ENCODE assay signal across 23 cellular contexts in the genomic region with DNA sequence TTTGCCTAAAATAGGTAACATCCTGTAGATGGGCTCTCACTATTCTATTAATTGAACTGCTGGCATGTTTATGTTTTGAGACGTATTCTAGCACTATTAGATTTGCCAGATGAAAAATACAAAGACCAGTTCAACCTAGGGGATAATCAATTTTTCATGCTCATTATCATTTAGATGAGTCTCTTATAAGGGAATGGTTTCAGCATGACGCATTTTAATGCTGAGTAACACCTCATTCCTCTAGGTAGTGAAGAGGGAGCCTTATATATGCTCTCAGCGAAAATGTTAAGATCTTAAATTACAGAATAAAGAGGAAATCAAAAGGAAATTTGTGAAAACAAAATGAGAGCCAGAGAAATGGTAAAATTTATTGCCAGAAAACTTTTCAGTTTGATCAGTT.
"Had no signal": no experiment of that assay in that cellular context is flagged by ENCODE, and none has a peak within 500 bp of the region (broad histone marks: within the 10 kb centered on the region; RNA-seq: fewer than 3 reads in every experiment).

No MANE protein-coding gene starts in this region.

- H3K4me1 Mint-ChIP-seq: activated CD4-positive, alpha-beta T cell treated with anti-CD3 and anti-CD28 coated beads, Interleukin-2, amount 10 ng/mL, durations not matched to agents 7 days and 5 days; activated naive CD4-positive, alpha-beta T cell treated with anti-CD3 and anti-CD28 coated beads, Interleukin-2, amount 10 ng/mL, durations not matched to agents 7 days and 5 days; stimulated activated naive CD8-positive, alpha-beta T cell treated with anti-CD3 and anti-CD28 coated beads, Interleukin-15, amount 100 ng/mL, for 72 hours had no signal

- H3K27me3 Mint-ChIP-seq: stimulated activated naive CD8-positive, alpha-beta T cell treated with anti-CD3 and anti-CD28 coated beads, Interleukin-15, amount 100 ng/mL, for 72 hours had no signal

- H3K9me3 ChIP-seq: lower lobe of right lung, prostate gland, right lobe of liver, suprapubic skin, vagina had no signal

- H3K27me3 ChIP-seq: cardiac muscle cell, right lobe of liver, suprapubic skin, vagina had no signal

- H3K36me3 ChIP-seq: cardiac muscle cell, lower lobe of right lung, prostate gland, right lobe of liver, suprapubic skin, vagina had no signal

- H3K27ac ChIP-seq: cardiac muscle cell, lower lobe of right lung, prostate gland, right lobe of liver, suprapubic skin, vagina had no signal

- H3K4me3 Mint-ChIP-seq: activated CD4-positive, alpha-beta T cell treated with anti-CD3 and anti-CD28 coated beads, Interleukin-2, amount 10 ng/mL, durations not matched to agents 7 days and 5 days; activated naive CD4-positive, alpha-beta T cell treated with anti-CD3 and anti-CD28 coated beads, Interleukin-2, amount 10 ng/mL, durations not matched to agents 7 days and 5 days; stimulated activated naive CD8-positive, alpha-beta T cell treated with anti-CD3 and anti-CD28 coated beads, Interleukin-15, amount 100 ng/mL, for 72 hours; T-helper 1 cell treated with Interleukin-12 subunit alpha and Interleukin-12 subunit beta and Interleukin-4 antibody, amounts not matched to agents 30 μg/mL and 1 μg/mL, for 36 hours had no signal

- H3K27ac Mint-ChIP-seq: activated CD4-positive, alpha-beta T cell treated with anti-CD3 and anti-CD28 coated beads, Interleukin-2, amount 10 ng/mL, durations not matched to agents 7 days and 5 days; activated naive CD4-positive, alpha-beta T cell treated with anti-CD3 and anti-CD28 coated beads, Interleukin-2, amount 10 ng/mL, durations not matched to agents 7 days and 5 days; stimulated activated naive CD8-positive, alpha-beta T cell treated with anti-CD3 and anti-CD28 coated beads, Interleukin-15, amount 100 ng/mL, for 72 hours; T-helper 1 cell treated with Interleukin-12 subunit alpha and Interleukin-12 subunit beta and Interleukin-4 antibody, amounts not matched to agents 30 μg/mL and 1 μg/mL, for 36 hours had no signal

- DNase-seq: activated CD4-positive, alpha-beta T cell treated with anti-CD3 and anti-CD28 coated beads, Interleukin-2, amount 10 ng/mL, durations not matched to agents 7 days and 5 days; activated CD8-positive, alpha-beta memory T cell treated with anti-CD3 and anti-CD28 coated beads, Interleukin-2, amount 50 U/mL, for 4 hours; activated effector memory CD4-positive, alpha-beta T cell treated with Interleukin-2 at 50 U/mL for 16 hours; activated naive CD4-positive, alpha-beta T cell treated with anti-CD3 and anti-CD28 coated beads, Interleukin-2, amount 10 ng/mL, durations not matched to agents 7 days and 5 days; activated T-cell treated with anti-CD3 and anti-CD28 coated beads, Interleukin-2, amount 50 U/mL, for 48 hours; aorta; dermis blood vessel endothelial cell; foreskin melanocyte; hypothalamus; islet precursor cell; lower lobe of right lung; midbrain; right lobe of liver; small intestine; stimulated activated CD4-positive, alpha-beta T cell treated with anti-CD3 and anti-CD28 coated beads, Interleukin-4, amount 100 ng/mL, for 1 hour; stimulated activated naive CD8-positive, alpha-beta T cell treated with anti-CD3 and anti-CD28 coated beads, Interleukin-15, amount 100 ng/mL, for 72 hours; trophoblast cell had no signal

- H3K36me3 Mint-ChIP-seq: activated naive CD4-positive, alpha-beta T cell treated with anti-CD3 and anti-CD28 coated beads, Interleukin-2, amount 10 ng/mL, durations not matched to agents 7 days and 5 days had no signal

- H3K9me3 Mint-ChIP-seq: activated CD4-positive, alpha-beta T cell treated with anti-CD3 and anti-CD28 coated beads, Interleukin-2, amount 10 ng/mL, durations not matched to agents 7 days and 5 days; activated naive CD4-positive, alpha-beta T cell treated with anti-CD3 and anti-CD28 coated beads, Interleukin-2, amount 10 ng/mL, durations not matched to agents 7 days and 5 days; stimulated activated naive CD8-positive, alpha-beta T cell treated with anti-CD3 and anti-CD28 coated beads, Interleukin-15, amount 100 ng/mL, for 72 hours; T-helper 1 cell treated with Interleukin-12 subunit alpha and Interleukin-12 subunit beta and Interleukin-4 antibody, amounts not matched to agents 30 μg/mL and 1 μg/mL, for 36 hours had no signal

- H3K4me3 ChIP-seq: cardiac muscle cell, lower lobe of right lung, prostate gland, right lobe of liver, suprapubic skin, vagina had no signal

- ATAC-seq: activated CD4-positive, CD25-positive, alpha-beta regulatory T cell treated with anti-CD3 and anti-CD28 coated beads, Interleukin-2, amount 50 U/mL, for 24 hours; lower lobe of right lung; right lobe of liver; stimulated activated naive CD8-positive, alpha-beta T cell treated with anti-CD3 and anti-CD28 coated beads, Interleukin-15, amount 100 ng/mL, for 72 hours had no signal

- H3K4me1 ChIP-seq: prostate gland, right lobe of liver, suprapubic skin, vagina had no signal
